In the genomic region with DNA sequence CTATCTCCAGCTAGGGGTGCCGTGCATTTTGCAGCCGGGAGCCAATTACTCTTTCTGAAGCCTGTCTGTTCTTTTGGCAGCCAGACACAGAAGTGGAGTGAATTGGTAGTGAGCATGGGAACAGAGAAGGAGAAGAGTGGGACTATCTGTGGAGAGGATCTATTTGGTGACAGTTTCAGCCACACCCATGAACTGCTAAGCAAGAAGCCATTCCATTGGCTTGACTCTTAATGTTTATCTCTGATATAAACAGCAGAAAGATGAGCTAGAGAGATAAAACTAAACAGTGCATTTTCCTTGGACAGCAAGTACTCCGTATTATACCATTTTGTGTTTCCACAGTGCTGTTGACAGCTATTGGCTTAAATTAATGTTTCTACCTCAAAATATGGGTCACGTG, we compare ENCODE assay signal across 21 cellular contexts.
"Had no signal": no experiment of that assay in that cellular context is flagged by ENCODE, and none has a peak within 500 bp of the region (broad histone marks: within the 10 kb centered on the region; RNA-seq: fewer than 3 reads in every experiment).

No MANE protein-coding gene starts in this region.

- H3K27ac ChIP-seq: cardiac muscle cell, dorsolateral prefrontal cortex, right atrium auricular region, skin epidermis, tibial artery, vagina, VCaP had no signal

- H3K36me3 ChIP-seq: cardiac muscle cell, right atrium auricular region, tibial artery, vagina had no signal

- H3K9me3 ChIP-seq: vagina had no signal

- DNase-seq: activated CD4-positive, alpha-beta memory T cell treated with anti-CD3 and anti-CD28 coated beads, Interleukin-2, amount 10 ng/mL, durations not matched to agents 7 days and 5 days; activated CD4-positive, alpha-beta T cell treated with anti-CD3 and anti-CD28 coated beads for 4 hours; activated naive CD4-positive, alpha-beta T cell treated with anti-CD3 and anti-CD28 coated beads, Interleukin-2, amount 10 ng/mL, durations not matched to agents 7 days and 5 days; activated T-cell treated with anti-CD3 and anti-CD28 coated beads, Interleukin-2, amount 50 U/mL, for 24 hours; dorsolateral prefrontal cortex; endodermal cell; erythroblast; left ventricle myocardium superior; mesendoderm; nucleus accumbens; stimulated activated CD4-positive, alpha-beta T cell treated with anti-CD3 and anti-CD28 coated beads, Interleukin-15, amount 100 ng/mL, for 24 hours; stimulated activated CD4-positive, alpha-beta T cell treated with anti-CD3 and anti-CD28 coated beads, Interleukin-4, amount 100 ng/mL, for 1 hour; stimulated activated naive CD4-positive, alpha-beta T cell; T-helper 9 cell; tibial artery had no signal

- ATAC-seq: left ventricle myocardium superior; natural killer cell treated with Interleukin-12 subunit alpha and Interleukin-12 subunit beta and Interleukin-15 and Interleukin-18, amount 100 ng/mL, for 72 hours had no signal

- H3K4me3 ChIP-seq: cardiac muscle cell, dorsolateral prefrontal cortex, right atrium auricular region, skin epidermis, tibial artery, vagina had no signal

- H3K4me1 ChIP-seq: right atrium auricular region, tibial artery, vagina had no signal

- H3K27me3 ChIP-seq: cardiac muscle cell, right atrium auricular region, vagina had no signal
